8 cellular contexts compared by ENCODE assay signal in genomic region chr11:10366568-10367331, GRCh38.
A peak's percentile ranks its signal among the peaks of the same experiment; 100 is the strongest.
DNase-seq lines count a peak whose midpoint lies in the region; ATAC-seq and TF ChIP-seq lines count a peak whose summit lies in the region.

No MANE protein-coding gene starts in this region.

- no peaks in the 10 kb centered on the region for H3K27me3 ChIP-seq in lower lobe of right lung (ENCODE audit: low read depth)

- no peaks in the 10 kb centered on the region for H3K36me3 ChIP-seq in lower lobe of right lung

- peak overlapping the region; percentile 7 for H3K27ac ChIP-seq in lower lobe of right lung

- intact Hi-C loops in lower lobe of right lung (cut with DNase I): no loop called here

- TF ChIP-seq CTCF in AG04449 (IDR thresholded peaks at IDR 0.05; ENCODE audit: insufficient read depth, low read length, missing control alignments): peak; percentile 86
- TF ChIP-seq CTCF in lower lobe of right lung (IDR thresholded peaks at IDR 0.05): peak; percentile 83

- DNase-seq in AG04449 (ENCODE audit: low read depth, low spot score) (peak; percentile 76), NCI-H524 (lab: John Stamatoyannopoulos, UW) (peak; percentile 92 to 96), dermis microvascular lymphatic vessel endothelial cell (ENCODE audit: low read depth in 2 of 2) (peak; percentile 64 to 94), lower lobe of right lung (peak; percentile 74)
- peak; percentile 39 to 54 for DNase-seq in activated CD4-positive, alpha-beta T cell treated with anti-CD3 and anti-CD28 coated beads for 4 hours
- peak; percentile 44 to 48 for DNase-seq in stimulated activated CD8-positive, alpha-beta memory T cell treated with anti-CD3 and anti-CD28 coated beads, Interleukin-15, amount 100 ng/mL, for 48 hours (ENCODE audit: low read depth in 2 of 2)

- ATAC-seq in GM18511 (IDR thresholded peaks at IDR 0.05; ENCODE audit: unreplicated experiment) (peak; percentile 91), HG03196 (IDR thresholded peaks at IDR 0.05; ENCODE audit: unreplicated experiment) (peak; percentile 90), lower lobe of right lung (peak; percentile 90 to 94)

- POLR2A ChIA-PET in AG04449 (lab: Yijun Ruan, JAX): interaction anchor here (0.6 to 2.0 kb wide), 6 partner anchors 8 to 906 kb away, joined by 3 to 11 read pairs (median 4); partner anchors contain the start of gene ADM

- CTCF ChIA-PET in AG04449 (lab: Yijun Ruan, JAX): interaction anchor here (0.6 to 5.4 kb wide), 38 partner anchors 12 to 832 kb away, joined by 3 to 126 read pairs (median 3); partner anchors contain the start of gene IRAG1

- H3K4me1 ChIP-seq in lower lobe of right lung: peaks cover 9% of the 10 kb centered on the region

- no peaks in the 10 kb centered on the region for H3K9me3 ChIP-seq in lower lobe of right lung

- H3K4me3 ChIP-seq in AG04449 (ENCODE audit: low read depth, low read length) (no peak overlapping the region), lower lobe of right lung (no peak overlapping the region)
